ENCODE assay signal across 9 cellular contexts in the genomic region with DNA sequence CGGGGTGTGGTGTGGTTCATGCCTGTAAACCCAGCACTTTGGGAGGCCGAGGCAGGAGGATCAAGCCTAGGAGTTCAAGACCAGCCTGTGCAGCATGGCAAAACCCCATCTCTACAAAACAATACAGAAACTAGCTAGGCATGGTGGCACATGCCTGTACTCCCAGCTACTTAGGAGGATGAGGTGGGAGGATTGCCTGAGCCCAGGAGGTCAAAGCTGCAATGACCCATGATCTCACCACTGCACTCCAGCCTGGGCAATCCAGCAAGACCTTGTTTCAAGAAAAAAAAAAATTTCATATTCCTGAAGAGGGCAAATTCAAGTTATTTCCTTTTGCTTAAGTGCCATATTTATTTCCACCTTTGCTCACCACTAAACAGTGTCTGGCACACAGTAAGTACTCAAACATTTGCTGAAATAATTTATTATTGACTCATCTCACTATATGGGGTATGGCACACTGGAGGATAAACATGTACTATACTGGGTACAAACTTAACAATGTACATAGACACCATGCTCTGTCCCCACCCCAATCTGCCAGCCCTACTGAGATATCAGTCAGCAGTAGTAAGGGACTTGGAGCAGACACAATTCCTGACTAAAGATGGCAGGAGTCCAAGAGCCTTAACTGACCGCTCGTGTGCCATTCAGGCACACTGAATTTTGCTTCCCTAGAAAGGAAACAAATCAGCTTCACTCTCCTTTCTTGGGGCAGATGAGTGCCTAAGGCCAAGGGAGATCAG. TPM values are rescaled to one million over a fixed set of nuclear protein-coding genes. Genes with fewer than 3 reads are reported as not detected.
A peak's percentile ranks its signal among the peaks of the same experiment; 100 is the strongest.
DNase-seq lines count a peak whose midpoint lies in the region; ATAC-seq and TF ChIP-seq lines count a peak whose summit lies in the region.
"Had no signal": no experiment of that assay in that cellular context is flagged by ENCODE, and none has a peak within 500 bp of the region (broad histone marks: within the 10 kb centered on the region; RNA-seq: fewer than 3 reads in every experiment).

No MANE protein-coding gene starts in this region.

- H2AFZ ChIP-seq in mesenchymal stem cell (ENCODE audit: low read depth, low read length), result no peak overlapping the region

- H3K79me1 ChIP-seq in mesenchymal stem cell (replicated peaks; ENCODE audit: low read length, poor library complexity, severe bottlenecking), result peaks cover 27% of the 10 kb centered on the region

- TF ChIP-seq CTCF in AG10803 (conservative IDR thresholded peaks at IDR 0.05; ENCODE audit: low read length) (no peak), choroid plexus epithelial cell (conservative IDR thresholded peaks at IDR 0.05; ENCODE audit: low read depth, low read length) (no peak), spleen (IDR thresholded peaks at IDR 0.05 in 8 of 11, conservative IDR thresholded peaks at IDR 0.05 in 3 of 11) (no peak)

- intact Hi-C loops in sciatic nerve (cut with DNase I), result no loop called here
- intact Hi-C loops in spleen (cut with DNase I; ENCODE audit: low total_unique reads), result no loop called here

- H3K4me1 ChIP-seq in mesenchymal stem cell (ENCODE audit: control insufficient read depth, insufficient read depth, low read depth, low read length) (peaks cover 6% of the 10 kb centered on the region), spleen (peaks cover 0 to 18% (median 6%) of the 10 kb centered on the region in 6 donors)

- WGBS in mesenchymal stem cell, result 87% methylated on average over 4 of the region's 4 CpGs
- 80 to 89% (median 82%) methylated on average over 4 of the region's 4 CpGs for WGBS in spleen, 5 donors

- H4K8ac ChIP-seq in mesenchymal stem cell (ENCODE audit: low read length), result no peak overlapping the region

- no peak overlapping the region for H2BK12ac ChIP-seq in mesenchymal stem cell (ENCODE audit: low read length in 2 of 2)

- H3K18ac ChIP-seq in mesenchymal stem cell (ENCODE audit: low read depth in 1 of 2, low read length in 2 of 2), result no peak overlapping the region

- H3K27me3 ChIP-seq in mesenchymal stem cell (ENCODE audit: control insufficient read depth in 1 of 2, insufficient read depth in 1 of 2, low read length in 2 of 2) (no peaks in the 10 kb centered on the region), spleen (replicated peaks in 1 of 7) (no peaks in the 10 kb centered on the region)

- H3K36me3 ChIP-seq in mesenchymal stem cell (ENCODE audit: control insufficient read depth in 1 of 2, insufficient read depth in 2 of 2, low read depth in 1 of 2, low read length in 2 of 2) (peaks cover 29 to 68% of the 10 kb centered on the region in 2 experiments), spleen (peaks cover 2 to 100% (median 61%) of the 10 kb centered on the region in 6 donors)

- TF ChIP-seq POLR2A in spleen (IDR thresholded peaks at IDR 0.05), result no peak

- H3K27ac ChIP-seq in mesenchymal stem cell (ENCODE audit: low read length, poor library complexity, severe bottlenecking) (peak overlapping the region; percentile 34), spleen (peak overlapping the region in 2 of 8 donors; percentile 11 to 43)

- no peak overlapping the region for H3K4me2 ChIP-seq in mesenchymal stem cell (ENCODE audit: low read length, poor library complexity, severe bottlenecking)

- no peak for ATAC-seq in sciatic nerve
- ATAC-seq in HG03565 (IDR thresholded peaks at IDR 0.05; ENCODE audit: unreplicated experiment), result no peak

- H3K9ac ChIP-seq in mesenchymal stem cell (ENCODE audit: low read length), result peak overlapping the region; percentile 51

- H2BK5ac ChIP-seq in mesenchymal stem cell (ENCODE audit: low read depth, low read length, poor library complexity, severe bottlenecking), result no peak overlapping the region

- no peak overlapping the region for H3K14ac ChIP-seq in mesenchymal stem cell (ENCODE audit: low read length in 2 of 2)

- peak; percentile 55 for DNase-seq in AG10803 (ENCODE audit: low read depth)
- DNase-seq in NCI-H2029 (lab: John Stamatoyannopoulos, UW), result peak; percentile 94
- DNase-seq in choroid plexus epithelial cell (ENCODE audit: low read depth), result peak; percentile 70
- DNase-seq in mesenchymal stem cell, result peak; percentile 45
- DNase-seq in sciatic nerve (ENCODE audit: low spot score), result no peak
- no peak for DNase-seq in spleen
- no peak for DNase-seq in activated gamma-delta T cell (lab: John Stamatoyannopoulos, UW)
- DNase-seq: CD4-positive, alpha-beta memory T cell had no signal

- H2AK5ac ChIP-seq in mesenchymal stem cell (ENCODE audit: low read length, severe bottlenecking), result no peak overlapping the region

- H3K23ac ChIP-seq in mesenchymal stem cell (ENCODE audit: low read length in 2 of 2), result no peak overlapping the region

- H3K4me3 ChIP-seq in AG10803 (ENCODE audit: low read length), result no peak overlapping the region
- H3K4me3 ChIP-seq in choroid plexus epithelial cell (ENCODE audit: low read depth, low read length), result no peak overlapping the region
- no peak overlapping the region for H3K4me3 ChIP-seq in mesenchymal stem cell (ENCODE audit: insufficient read depth in 1 of 2, low read depth in 1 of 2, low read length in 2 of 2)
- no peak overlapping the region for H3K4me3 ChIP-seq in spleen

- H3K9me3 ChIP-seq in mesenchymal stem cell (ENCODE audit: control insufficient read depth, low read length) (no peaks in the 10 kb centered on the region), spleen (no peaks in the 10 kb centered on the region)

- no peak overlapping the region for H2BK15ac ChIP-seq in mesenchymal stem cell (ENCODE audit: low read depth, poor library complexity, severe bottlenecking)

- no peak overlapping the region for H2BK120ac ChIP-seq in mesenchymal stem cell (ENCODE audit: low read depth, low read length)

- no peak overlapping the region for H4K91ac ChIP-seq in mesenchymal stem cell (ENCODE audit: low read length)

- H3K4ac ChIP-seq in mesenchymal stem cell (ENCODE audit: low read depth in 1 of 2, low read length in 2 of 2), result no peak overlapping the region

RNA-seq across cellular contexts. Expression of a gene that starts 15.5 kb away (rescaled TPM):
- polyA plus RNA-seq in mesenchymal stem cell (2013, experiment 1 of 2), result 51.7 TPM
- 53.1 TPM for polyA plus RNA-seq in mesenchymal stem cell (2013, experiment 2 of 2)
- 52.7 TPM for total RNA-seq in sciatic nerve
- total RNA-seq in spleen, result 10 to 100 TPM; 39.5 to 69.0 (median 51.1) TPM
- polyA plus RNA-seq in spleen, result 10 to 100 TPM; 56.5 to 59.8 (median 57.7) TPM

RNA-seq across cellular contexts. Expression of a gene that starts 24.7 kb away (rescaled TPM):
- 11.2 TPM for polyA plus RNA-seq in mesenchymal stem cell (2013, experiment 1 of 2)
- 11.4 TPM for polyA plus RNA-seq in mesenchymal stem cell (2013, experiment 2 of 2)
- total RNA-seq in sciatic nerve (5.8 TPM), spleen (10 to 100 TPM; 18.0 to 33.1 (median 21.3) TPM)
- polyA plus RNA-seq in spleen, result 10 to 100 TPM in 2 of 3 donors, 1 to 10 TPM in 1; 9.7 to 12.8 (median 11.3) TPM

RNA-seq across cellular contexts. Expression of a gene that starts 55.0 kb away (rescaled TPM):
- polyA plus RNA-seq in mesenchymal stem cell (2013, experiment 1 of 2), result 4.4 TPM
- polyA plus RNA-seq in mesenchymal stem cell (2013, experiment 2 of 2), result 4.5 TPM
- total RNA-seq in sciatic nerve (17.3 TPM), spleen (10 to 100 TPM; 18.7 to 26.6 (median 20.7) TPM)
- polyA plus RNA-seq in spleen, result 1 to 10 TPM; 4.3 to 6.6 (median 6.0) TPM

RNA-seq across cellular contexts. Expression of a gene that starts 57.7 kb away (rescaled TPM):
- polyA plus RNA-seq in mesenchymal stem cell (2013, experiment 1 of 2), result 15.1 TPM
- 15.8 TPM for polyA plus RNA-seq in mesenchymal stem cell (2013, experiment 2 of 2)
- 11.5 TPM for total RNA-seq in sciatic nerve
- 1 to 10 TPM in 6 of 7 donors, under 1 TPM in 1; 0.98 to 2.6 (median 1.7) TPM for total RNA-seq in spleen
- 1 to 10 TPM; 1.2 to 2.2 (median 1.5) TPM for polyA plus RNA-seq in spleen

Comparison
In these comparisons a context has a peak if more than half of its experiments do, and no peak if none do; other contexts are left out.
1. DNase-seq: peak in AG10803 (single experiment), NCI-H2029 (single experiment), choroid plexus epithelial cell (single experiment) and mesenchymal stem cell (single experiment); none in sciatic nerve (single experiment), spleen (single experiment) and activated gamma-delta T cell (single experiment).